ENCODE assay signal across 1 cellular context in genomic region chr12:89091293-89091841, GRCh38.
TF ChIP-seq lines count a peak whose summit lies in the region.

No MANE protein-coding gene starts in this region.

TF ChIP-seq in HEK293, 187 proteins besides CTCF, POLR2A, EP300 and RAD21 (continued from another document):
- TF ChIP-seq, protein P1, sequence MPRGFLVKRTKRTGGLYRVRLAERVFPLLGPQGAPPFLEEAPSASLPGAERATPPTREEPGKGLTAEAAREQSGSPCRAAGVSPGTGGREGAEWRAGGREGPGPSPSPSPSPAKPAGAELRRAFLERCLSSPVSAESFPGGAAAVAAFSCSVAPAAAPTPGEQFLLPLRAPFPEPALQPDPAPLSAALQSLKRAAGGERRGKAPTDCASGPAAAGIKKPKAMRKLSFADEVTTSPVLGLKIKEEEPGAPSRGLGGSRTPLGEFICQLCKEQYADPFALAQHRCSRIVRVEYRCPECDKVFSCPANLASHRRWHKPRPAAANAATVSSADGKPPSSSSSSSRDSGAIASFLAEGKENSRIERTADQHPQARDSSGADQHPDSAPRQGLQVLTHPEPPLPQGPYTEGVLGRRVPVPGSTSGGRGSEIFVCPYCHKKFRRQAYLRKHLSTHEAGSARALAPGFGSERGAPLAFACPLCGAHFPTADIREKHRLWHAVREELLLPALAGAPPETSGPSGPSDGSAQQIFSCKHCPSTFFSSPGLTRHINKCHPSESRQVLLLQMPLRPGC (tag by site-specific recombination; IDR thresholded peaks at IDR 0.05), result no peak
- no peak for TF ChIP-seq ZNF416 (tag by site-specific recombination; IDR thresholded peaks at IDR 0.05)
- no peak for TF ChIP-seq ZNF792 (tag by site-specific recombination; IDR thresholded peaks at IDR 0.05)
- TF ChIP-seq ZNF169 (tag by site-specific recombination; IDR thresholded peaks at IDR 0.05), result no peak
- TF ChIP-seq ELK4 (IDR thresholded peaks at IDR 0.05; ENCODE audit: borderline replicate concordance, low read depth, low read length), result no peak
- no peak for TF ChIP-seq MYNN (tag by site-specific recombination; IDR thresholded peaks at IDR 0.05; ENCODE audit: borderline replicate concordance)
- TF ChIP-seq ZNF585B (tag by site-specific recombination; IDR thresholded peaks at IDR 0.05), result peak; percentile 91
- no peak for TF ChIP-seq ZNF404 (tag by site-specific recombination; IDR thresholded peaks at IDR 0.05)
- no peak for TF ChIP-seq ZSCAN16 (tag by site-specific recombination; IDR thresholded peaks at IDR 0.05)
- no peak for TF ChIP-seq ZNF670 (tag by site-specific recombination; IDR thresholded peaks at IDR 0.05; ENCODE audit: low read depth)
- peak; percentile 68; the same call in 1 of the 2 replicates for TF ChIP-seq TRIM28 (IDR thresholded peaks at IDR 0.05; ENCODE audit: borderline replicate concordance, low read length)
- TF ChIP-seq KLF17 (tag by site-specific recombination; IDR thresholded peaks at IDR 0.05), result no peak
- TF ChIP-seq ZNF768 (tag by site-specific recombination; IDR thresholded peaks at IDR 0.05), result no peak
TF ChIP-seq in HEK293: peak in this region for 3.
